In genomic region chr20:36677422-36677771, GRCh38 we compare ENCODE assay signal across 21 cellular contexts. TPM values are rescaled to one million over a fixed set of nuclear protein-coding genes. Genes with fewer than 3 reads are reported as not detected.
DNase-seq lines count a peak whose midpoint lies in the region; ATAC-seq and TF ChIP-seq lines count a peak whose summit lies in the region.
"Had no signal": no experiment of that assay in that cellular context is flagged by ENCODE, and none has a peak within 500 bp of the region (broad histone marks: within the 10 kb centered on the region; RNA-seq: fewer than 3 reads in every experiment).

No MANE protein-coding gene starts in this region.

- TF ChIP-seq POLR2A in HCT116 (IDR thresholded peaks at IDR 0.05; ENCODE audit: borderline replicate concordance, extremely low read depth, insufficient read depth, insufficient read length) = peak; percentile 99

- peak overlapping the region; percentile 66 for H3K27ac Mint-ChIP-seq in osteocyte (ENCODE audit: unreplicated experiment)
- H3K27ac Mint-ChIP-seq: activated CD4-positive, alpha-beta T cell treated with anti-CD3 and anti-CD28 coated beads, Interleukin-2, amount 10 ng/mL, durations not matched to agents 24 days and 14 days; activated T-helper 1 cell treated with anti-CD3 and anti-CD28 coated beads, Interleukin-12 subunit alpha, Interleukin-12 subunit beta, Interleukin-2, Interleukin-4 antibody, amounts not matched to agents 30 ng/mL and 10 ng/mL and 1 ng/mL, durations not matched to agents 14 hours and 24 hours and 36 hours had no signal

- ATAC-seq in HCT116 (peak; percentile 18; the same call in 1 of the 2 replicates), HG03457 (IDR thresholded peaks at IDR 0.05; ENCODE audit: unreplicated experiment) (no peak)
- ATAC-seq: gastroesophageal sphincter, SK-N-SH treated with all-trans-retinoic acid at 6 μM for 48 hours had no signal

- H3K9me3 Mint-ChIP-seq in osteocyte (ENCODE audit: unreplicated experiment) = no peaks in the 10 kb centered on the region
- H3K9me3 Mint-ChIP-seq: activated CD4-positive, alpha-beta T cell treated with anti-CD3 and anti-CD28 coated beads, Interleukin-2, amount 10 ng/mL, durations not matched to agents 24 days and 14 days; activated T-helper 1 cell treated with anti-CD3 and anti-CD28 coated beads, Interleukin-12 subunit alpha, Interleukin-12 subunit beta, Interleukin-2, Interleukin-4 antibody, amounts not matched to agents 30 ng/mL and 10 ng/mL and 1 ng/mL, durations not matched to agents 14 hours and 24 hours and 36 hours had no signal

- H3K9me3 ChIP-seq in HCT116 (ENCODE audit: control insufficient read depth in 1 of 2, insufficient read depth in 1 of 2, low read depth in 1 of 2, low read length in 2 of 2) (no peaks in the 10 kb centered on the region), iPS-18a (ENCODE audit: control insufficient read depth, low read depth, low read length) (no peaks in the 10 kb centered on the region), PC-9 (ENCODE audit: insufficient read depth, low read depth) (no peaks in the 10 kb centered on the region)
- H3K9me3 ChIP-seq: gastroesophageal sphincter, suprapubic skin had no signal

- intact Hi-C loops in HCT116 (cut with micrococcal nuclease) = no loop called here
- intact Hi-C loops in PC-9 (cut with micrococcal nuclease; ENCODE audit: unreplicated experiment) = no loop called here

- CTCF ChIA-PET in HCT116 (lab: Charles Lee) (interaction anchor here (1.4 kb wide), 1 partner anchor 131 kb away, joined by 3 read pairs; no protein-coding TSS in a partner anchor), PC-9 (lab: Charles Lee) (no interaction called here)

- H4K20me1 ChIP-seq in HCT116 (ENCODE audit: insufficient read depth) (no peaks in the 10 kb centered on the region), PC-9 (ENCODE audit: insufficient read depth) (no peaks in the 10 kb centered on the region)
- H4K20me1 ChIP-seq: BLaER1 had no signal

- no peak for DNase-seq in HCT116 (ENCODE audit: low read depth, low spot score)
- DNase-seq in SHP77 treated with DMSO at 0.1 percent for 48 hours (lab: John Stamatoyannopoulos, UW) = peak; percentile 82
- no peak for DNase-seq in osteocyte (ENCODE audit: extremely low spot score, unreplicated experiment)
- DNase-seq in PC-9 = no peak
- no peak for DNase-seq in NCI-H510A treated with DMSO at 0.1 percent for 48 hours (lab: John Stamatoyannopoulos, UW)
- DNase-seq: activated CD4-positive, alpha-beta T cell treated with anti-CD3 and anti-CD28 coated beads, Interleukin-2, amount 10 ng/mL, durations not matched to agents 24 days and 14 days; activated naive CD4-positive, alpha-beta T cell treated with anti-CD3 and anti-CD28 coated beads, Interleukin-2, amount 50 U/mL, for 16 hours; COR-L47; DMS79 treated with DMSO at 0.1 percent for 48 hours; NCI-H1417 treated with DMSO at 0.1 percent for 48 hours; retina; RPMI8226; T-helper 2 cell had no signal

- peaks cover 12% of the 10 kb centered on the region for H3K36me3 Mint-ChIP-seq in osteocyte (ENCODE audit: unreplicated experiment)

- H3K4me2 ChIP-seq in HCT116 (ENCODE audit: low read length) (no peak overlapping the region), PC-9 (no peak overlapping the region)
- H3K4me2 ChIP-seq: BLaER1 had no signal

- RAD21 ChIA-PET in HCT116 (lab: Charles Lee; ENCODE audit: low non-redundant PET in 1 of 2, low total read pairs in 2 of 2, uncharacterized antibody in 2 of 2, unreplicated experiment in 2 of 2) = no interaction called here

- H3K79me2 ChIP-seq in HCT116 (ENCODE audit: insufficient read depth, low read length) (no peaks in the 10 kb centered on the region), PC-9 (ENCODE audit: low read depth) (no peaks in the 10 kb centered on the region)

- H3K27me3 ChIP-seq in HCT116 (ENCODE audit: insufficient read depth, low read length) (no peaks in the 10 kb centered on the region), iPS-18a (ENCODE audit: control insufficient read depth, insufficient read depth, low read length) (no peaks in the 10 kb centered on the region), PC-9 (ENCODE audit: insufficient read depth, low read depth) (no peaks in the 10 kb centered on the region)
- H3K27me3 ChIP-seq: BLaER1, gastroesophageal sphincter, suprapubic skin had no signal

- H3K36me3 ChIP-seq in HCT116 (ENCODE audit: control insufficient read depth in 1 of 2, insufficient read depth in 2 of 2, low read length in 2 of 2) (peaks cover 4 to 6% of the 10 kb centered on the region in 2 experiments; a peak in 2 of 4 replicates), iPS-18a (ENCODE audit: control insufficient read depth, low read depth, low read length) (peaks cover 4% of the 10 kb centered on the region), PC-9 (ENCODE audit: low read depth) (no peaks in the 10 kb centered on the region)

- H3F3A ChIP-seq in PC-9 (ENCODE audit: insufficient read depth, low read depth) = no peaks in the 10 kb centered on the region

- no TSS peak for BruUV-seq in HCT116 (replicated peaks; lab: Mats Ljungman, UMichigan)
- BruUV-seq in PC-9 (replicated peaks; lab: Mats Ljungman, UMichigan) = no TSS peak

- H3K9me2 ChIP-seq in HCT116 (ENCODE audit: insufficient read depth) = no peaks in the 10 kb centered on the region
- no peaks in the 10 kb centered on the region for H3K9me2 ChIP-seq in PC-9 (ENCODE audit: insufficient read depth)

- no peak overlapping the region for H3K9ac ChIP-seq in HCT116 (ENCODE audit: low read length)
- peak overlapping the region; percentile 59 for H3K9ac ChIP-seq in iPS-18a (ENCODE audit: low read length)
- H3K9ac ChIP-seq: BLaER1 had no signal

- TF ChIP-seq RAD21 in HCT116 (IDR thresholded peaks at IDR 0.05; ENCODE audit: low read depth) = no peak

- no peak overlapping the region for H2AFZ ChIP-seq in HCT116 (ENCODE audit: low read depth, low read length, poor library complexity, severe bottlenecking)
- H2AFZ ChIP-seq in PC-9 = no peak overlapping the region

- peaks cover 7% of the 10 kb centered on the region for H3K4me1 Mint-ChIP-seq in osteocyte (ENCODE audit: unreplicated experiment)
- H3K4me1 Mint-ChIP-seq: activated CD4-positive, alpha-beta T cell treated with anti-CD3 and anti-CD28 coated beads, Interleukin-2, amount 10 ng/mL, durations not matched to agents 24 days and 14 days had no signal

- H3K4me3 Mint-ChIP-seq in osteocyte (ENCODE audit: unreplicated experiment) = peak overlapping the region; percentile 76
- H3K4me3 Mint-ChIP-seq: activated CD4-positive, alpha-beta T cell treated with anti-CD3 and anti-CD28 coated beads, Interleukin-2, amount 10 ng/mL, durations not matched to agents 24 days and 14 days; activated T-helper 1 cell treated with anti-CD3 and anti-CD28 coated beads, Interleukin-12 subunit alpha, Interleukin-12 subunit beta, Interleukin-2, Interleukin-4 antibody, amounts not matched to agents 30 ng/mL and 10 ng/mL and 1 ng/mL, durations not matched to agents 14 hours and 24 hours and 36 hours had no signal

- no peak overlapping the region for H3K4me3 ChIP-seq in HCT116 (replicated peaks in 1 of 2; ENCODE audit: low read depth in 1 of 2, low read length in 2 of 2)
- peak overlapping the region; percentile 82 for H3K4me3 ChIP-seq in iPS-18a (ENCODE audit: low read length)
- H3K4me3 ChIP-seq in PC-9 = no peak overlapping the region
- H3K4me3 ChIP-seq: BLaER1, gastroesophageal sphincter, suprapubic skin had no signal

- H3K27ac ChIP-seq in HCT116 (ENCODE audit: low read depth, low read length) (no peak overlapping the region), iPS-18a (ENCODE audit: low read length) (peak overlapping the region; percentile 75), PC-9 (no peak overlapping the region)
- H3K27ac ChIP-seq: BLaER1, gastroesophageal sphincter, suprapubic skin had no signal

- no peaks in the 10 kb centered on the region for H3K4me1 ChIP-seq in HCT116 (ENCODE audit: control insufficient read depth in 1 of 2, insufficient read depth in 2 of 2, low read length in 2 of 2)
- H3K4me1 ChIP-seq in iPS-18a (ENCODE audit: control insufficient read depth, low read depth, low read length) = peaks cover 6% of the 10 kb centered on the region
- no peaks in the 10 kb centered on the region for H3K4me1 ChIP-seq in PC-9 (replicated peaks; ENCODE audit: insufficient read depth)
- H3K4me1 ChIP-seq: BLaER1, gastroesophageal sphincter, suprapubic skin had no signal

- POLR2A ChIA-PET in HCT116 (lab: Charles Lee) (no interaction called here), PC-9 (lab: Charles Lee; ENCODE audit: unreplicated experiment) (no interaction called here)

- H3K27me3 Mint-ChIP-seq in osteocyte (ENCODE audit: unreplicated experiment) = no peaks in the 10 kb centered on the region
- H3K27me3 Mint-ChIP-seq: activated CD4-positive, alpha-beta T cell treated with anti-CD3 and anti-CD28 coated beads, Interleukin-2, amount 10 ng/mL, durations not matched to agents 24 days and 14 days had no signal

- no peak for TF ChIP-seq CTCF in HCT116 (IDR thresholded peaks at IDR 0.05 in 2 of 3, conservative IDR thresholded peaks at IDR 0.05 in 1 of 3; ENCODE audit: borderline replicate concordance in 1 of 3, insufficient read depth in 1 of 3, low read depth in 2 of 3, low read length in 2 of 3)
- TF ChIP-seq CTCF in osteocyte (IDR thresholded peaks at IDR 0.05) = no peak
- TF ChIP-seq CTCF in PC-9 (conservative IDR thresholded peaks at IDR 0.05) = no peak

TF ChIP-seq in HCT116, 20 proteins besides CTCF, POLR2A, EP300 and RAD21 (continues in another document):
- TF ChIP-seq, protein P1, sequence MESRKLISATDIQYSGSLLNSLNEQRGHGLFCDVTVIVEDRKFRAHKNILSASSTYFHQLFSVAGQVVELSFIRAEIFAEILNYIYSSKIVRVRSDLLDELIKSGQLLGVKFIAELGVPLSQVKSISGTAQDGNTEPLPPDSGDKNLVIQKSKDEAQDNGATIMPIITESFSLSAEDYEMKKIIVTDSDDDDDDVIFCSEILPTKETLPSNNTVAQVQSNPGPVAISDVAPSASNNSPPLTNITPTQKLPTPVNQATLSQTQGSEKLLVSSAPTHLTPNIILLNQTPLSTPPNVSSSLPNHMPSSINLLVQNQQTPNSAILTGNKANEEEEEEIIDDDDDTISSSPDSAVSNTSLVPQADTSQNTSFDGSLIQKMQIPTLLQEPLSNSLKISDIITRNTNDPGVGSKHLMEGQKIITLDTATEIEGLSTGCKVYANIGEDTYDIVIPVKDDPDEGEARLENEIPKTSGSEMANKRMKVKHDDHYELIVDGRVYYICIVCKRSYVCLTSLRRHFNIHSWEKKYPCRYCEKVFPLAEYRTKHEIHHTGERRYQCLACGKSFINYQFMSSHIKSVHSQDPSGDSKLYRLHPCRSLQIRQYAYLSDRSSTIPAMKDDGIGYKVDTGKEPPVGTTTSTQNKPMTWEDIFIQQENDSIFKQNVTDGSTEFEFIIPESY (IDR thresholded peaks at IDR 0.05; ENCODE audit: extremely low read depth, insufficient replicate concordance, low read length) = no peak
- TF ChIP-seq CEBPB (IDR thresholded peaks at IDR 0.05; ENCODE audit: low read depth) (no peak), TCF7L2 (IDR thresholded peaks at IDR 0.05; ENCODE audit: borderline replicate concordance, extremely low read depth, insufficient read depth, insufficient read length) (no peak), POLR2AphosphoS5 (IDR thresholded peaks at IDR 0.05; ENCODE audit: low read depth, low read length) (no peak), ELF1 (IDR thresholded peaks at IDR 0.05; ENCODE audit: borderline replicate concordance, low read depth) (no peak)

RNA-seq across cellular contexts. Expression of gene SLA2, which starts 31.4 kb away (rescaled TPM):
- total RNA-seq in HCT116 (2021; ENCODE audit: unreplicated experiment) = 0.12 TPM
- polyA plus RNA-seq in HCT116 (2012) = 0.04 and 0.09 TPM in 2 replicates
- not detected in 2 replicates for total RNA-seq in osteocyte
- total RNA-seq in PC-9 (2021) = not detected in 2 replicates
- total RNA-seq: lung microvascular endothelial cell had no signal
